ENCODE assay signal across 9 cellular contexts in the genomic region with DNA sequence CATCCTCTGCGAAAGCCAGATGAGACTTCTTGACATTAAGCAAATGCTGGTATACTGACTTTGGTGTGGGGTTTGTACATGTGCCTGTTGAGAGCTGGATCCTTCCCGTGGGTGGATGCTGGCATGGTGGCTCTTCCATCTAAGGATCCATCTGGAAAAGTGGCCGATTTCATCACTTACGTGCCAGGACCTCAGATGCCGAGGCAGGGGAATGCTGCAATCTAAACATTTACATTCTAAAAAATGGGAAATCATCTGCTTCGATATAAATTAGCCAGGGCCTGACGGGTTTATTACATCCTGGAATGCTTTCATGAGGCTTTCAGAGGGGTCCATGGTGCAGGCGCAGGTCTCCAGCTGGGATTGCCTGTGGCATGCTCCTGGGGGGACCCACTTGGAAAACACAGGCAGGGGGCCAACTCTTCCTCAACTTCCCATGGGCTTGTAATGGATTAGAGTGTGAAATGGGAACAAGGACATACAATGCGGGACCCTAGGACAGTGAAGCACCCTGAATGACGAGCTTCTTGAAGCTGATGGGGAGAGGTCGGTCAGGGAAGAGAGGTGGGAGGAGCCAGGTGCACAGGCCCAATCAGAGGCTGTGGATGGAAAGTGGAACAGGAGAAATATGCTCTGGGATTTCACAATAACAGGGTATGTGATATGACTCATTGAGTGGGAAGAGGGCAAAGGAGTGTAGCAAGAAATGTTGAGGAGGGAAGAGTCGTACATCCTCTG.
DNase-seq lines count a peak whose midpoint lies in the region; ATAC-seq and TF ChIP-seq lines count a peak whose summit lies in the region.
"Had no signal": no experiment of that assay in that cellular context is flagged by ENCODE, and none has a peak within 500 bp of the region (broad histone marks: within the 10 kb centered on the region; RNA-seq: fewer than 3 reads in every experiment).

No MANE protein-coding gene starts in this region.

- peaks cover 7 to 18% of the 10 kb centered on the region in 2 experiments; a peak in 2 of 4 replicates for H3K4me1 ChIP-seq in SK-N-SH (ENCODE audit: control insufficient read depth in 1 of 2, insufficient read depth in 2 of 2, low read depth in 1 of 2, low read length in 1 of 2)
- H3K4me1 ChIP-seq in uterus, result no peaks in the 10 kb centered on the region

- no peak for DNase-seq in SK-N-SH
- peak; percentile 62 for DNase-seq in T1000 (lab: John Stamatoyannopoulos, UW)
- peak; percentile 21 for DNase-seq in inferior parietal cortex (ENCODE audit: extremely low spot score)
- peak; percentile 54 to 59 for DNase-seq in uterus
- DNase-seq in left ventricle myocardium superior, result no peak
- no peak for DNase-seq in stimulated activated CD4-positive, alpha-beta T cell treated with anti-CD3 and anti-CD28 coated beads, Interleukin-15, amount 100 ng/mL, for 24 hours
- DNase-seq: WERI-Rb-1 had no signal

- TF ChIP-seq EP300 in SK-N-SH (IDR thresholded peaks at IDR 0.05; ENCODE audit: borderline replicate concordance in 1 of 2, low read depth in 1 of 2, low read length in 1 of 2), result no peak

- no peaks in the 10 kb centered on the region for H3K9me3 ChIP-seq in SK-N-SH
- H3K9me3 ChIP-seq in uterus, result no peaks in the 10 kb centered on the region

- H3K4me3 ChIP-seq in SK-N-SH (ENCODE audit: low read depth in 2 of 2, low read length in 1 of 2), result no peak overlapping the region
- H3K4me3 ChIP-seq in uterus, result no peak overlapping the region

- H2AFZ ChIP-seq in SK-N-SH (ENCODE audit: low read depth), result no peak overlapping the region

- intact Hi-C loops in uterus (cut with DNase I; ENCODE audit: low total_unique reads) (no loop called here), left ventricle myocardium superior (cut with micrococcal nuclease) (no loop called here)

- H3K36me3 ChIP-seq in SK-N-SH (replicated peaks in 1 of 2; ENCODE audit: control insufficient read depth in 1 of 2, insufficient read depth in 2 of 2, low read length in 1 of 2) (no peaks in the 10 kb centered on the region), uterus (no peaks in the 10 kb centered on the region)
- H3K36me3 ChIP-seq: WERI-Rb-1 had no signal

- TF ChIP-seq RAD21 in SK-N-SH (IDR thresholded peaks at IDR 0.05; ENCODE audit: low read length), result no peak

- H3K27me3 ChIP-seq in SK-N-SH (ENCODE audit: insufficient read depth), result no peaks in the 10 kb centered on the region
- no peaks in the 10 kb centered on the region for H3K27me3 ChIP-seq in uterus

- H3K9me2 ChIP-seq in SK-N-SH, result no peaks in the 10 kb centered on the region

- TF ChIP-seq CTCF in SK-N-SH (IDR thresholded peaks at IDR 0.05) (no peak), uterus (IDR thresholded peaks at IDR 0.05) (no peak)

- CTCF ChIA-PET in SK-N-SH (lab: Yijun Ruan, JAX), result interaction anchor here (1.2 kb wide), 1 partner anchor 10 kb away, joined by 3 read pairs; no protein-coding TSS in a partner anchor

- no peaks in the 10 kb centered on the region for H3F3A ChIP-seq in SK-N-SH (replicated peaks; ENCODE audit: insufficient read depth)

- no peak for TF ChIP-seq POLR2A in uterus (IDR thresholded peaks at IDR 0.05)

- H4K20me1 ChIP-seq in SK-N-SH (ENCODE audit: insufficient read depth), result no peaks in the 10 kb centered on the region

- H3K27ac ChIP-seq in SK-N-SH (ENCODE audit: low read depth in 2 of 2, low read length in 1 of 2), result no peak overlapping the region
- H3K27ac ChIP-seq in uterus, result peak overlapping the region in 1 of 2 donors; percentile 7
- H3K27ac ChIP-seq: WERI-Rb-1 had no signal

- 68% methylated on average over 12 of the region's 12 CpGs for WGBS in SK-N-SH (ENCODE audit: low lambda C conversion rate)

- H3K79me2 ChIP-seq in SK-N-SH (ENCODE audit: insufficient read depth), result no peaks in the 10 kb centered on the region

- H3K9ac ChIP-seq in SK-N-SH, result no peak overlapping the region

- ATAC-seq in SK-N-SH treated with all-trans-retinoic acid at 6 μM for 48 hours (peak; percentile 45; the same call in 1 of the 3 replicates), GM19023 (IDR thresholded peaks at IDR 0.05; ENCODE audit: unreplicated experiment) (no peak), left ventricle myocardium superior (no peak)

- POLR2A ChIA-PET in SK-N-SH (lab: Yijun Ruan, JAX), result no interaction called here

- H3K4me2 ChIP-seq in SK-N-SH, result no peak overlapping the region

TF ChIP-seq in SK-N-SH treated with all-trans-retinoic acid at 6 μM for 48 hours, 23 proteins besides CTCF, POLR2A, EP300 and RAD21:
- TF ChIP-seq, protein P1, sequence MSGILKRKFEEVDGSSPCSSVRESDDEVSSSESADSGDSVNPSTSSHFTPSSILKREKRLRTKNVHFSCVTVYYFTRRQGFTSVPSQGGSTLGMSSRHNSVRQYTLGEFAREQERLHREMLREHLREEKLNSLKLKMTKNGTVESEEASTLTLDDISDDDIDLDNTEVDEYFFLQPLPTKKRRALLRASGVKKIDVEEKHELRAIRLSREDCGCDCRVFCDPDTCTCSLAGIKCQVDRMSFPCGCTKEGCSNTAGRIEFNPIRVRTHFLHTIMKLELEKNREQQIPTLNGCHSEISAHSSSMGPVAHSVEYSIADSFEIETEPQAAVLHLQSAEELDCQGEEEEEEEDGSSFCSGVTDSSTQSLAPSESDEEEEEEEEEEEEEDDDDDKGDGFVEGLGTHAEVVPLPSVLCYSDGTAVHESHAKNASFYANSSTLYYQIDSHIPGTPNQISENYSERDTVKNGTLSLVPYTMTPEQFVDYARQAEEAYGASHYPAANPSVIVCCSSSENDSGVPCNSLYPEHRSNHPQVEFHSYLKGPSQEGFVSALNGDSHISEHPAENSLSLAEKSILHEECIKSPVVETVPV (CRISPR knock-in tag; IDR thresholded peaks at IDR 0.05), result no peak
TF ChIP-seq in SK-N-SH treated with all-trans-retinoic acid at 6 μM for 48 hours: peak in this region for 0.

TF ChIP-seq in SK-N-SH, 30 proteins besides CTCF, POLR2A, EP300 and RAD21:
- TF ChIP-seq RFX5 (IDR thresholded peaks at IDR 0.05; ENCODE audit: low read length) (no peak), TCF12 (IDR thresholded peaks at IDR 0.05) (no peak), NFIC (IDR thresholded peaks at IDR 0.05; ENCODE audit: borderline replicate concordance) (no peak), ELF1 (IDR thresholded peaks at IDR 0.05) (no peak), FOSL2 (IDR thresholded peaks at IDR 0.05; ENCODE audit: borderline replicate concordance, low read depth) (no peak; the same call in 1 of the 2 replicates), NRF1 (IDR thresholded peaks at IDR 0.05; ENCODE audit: low read depth, low read length) (no peak), TAF1 (IDR thresholded peaks at IDR 0.05; ENCODE audit: borderline replicate concordance, low read depth, low read length) (no peak)
- TF ChIP-seq, protein P2, sequence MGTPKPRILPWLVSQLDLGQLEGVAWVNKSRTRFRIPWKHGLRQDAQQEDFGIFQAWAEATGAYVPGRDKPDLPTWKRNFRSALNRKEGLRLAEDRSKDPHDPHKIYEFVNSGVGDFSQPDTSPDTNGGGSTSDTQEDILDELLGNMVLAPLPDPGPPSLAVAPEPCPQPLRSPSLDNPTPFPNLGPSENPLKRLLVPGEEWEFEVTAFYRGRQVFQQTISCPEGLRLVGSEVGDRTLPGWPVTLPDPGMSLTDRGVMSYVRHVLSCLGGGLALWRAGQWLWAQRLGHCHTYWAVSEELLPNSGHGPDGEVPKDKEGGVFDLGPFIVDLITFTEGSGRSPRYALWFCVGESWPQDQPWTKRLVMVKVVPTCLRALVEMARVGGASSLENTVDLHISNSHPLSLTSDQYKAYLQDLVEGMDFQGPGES (IDR thresholded peaks at IDR 0.05; ENCODE audit: low read depth, low read length), result no peak
- TF ChIP-seq, protein P3, sequence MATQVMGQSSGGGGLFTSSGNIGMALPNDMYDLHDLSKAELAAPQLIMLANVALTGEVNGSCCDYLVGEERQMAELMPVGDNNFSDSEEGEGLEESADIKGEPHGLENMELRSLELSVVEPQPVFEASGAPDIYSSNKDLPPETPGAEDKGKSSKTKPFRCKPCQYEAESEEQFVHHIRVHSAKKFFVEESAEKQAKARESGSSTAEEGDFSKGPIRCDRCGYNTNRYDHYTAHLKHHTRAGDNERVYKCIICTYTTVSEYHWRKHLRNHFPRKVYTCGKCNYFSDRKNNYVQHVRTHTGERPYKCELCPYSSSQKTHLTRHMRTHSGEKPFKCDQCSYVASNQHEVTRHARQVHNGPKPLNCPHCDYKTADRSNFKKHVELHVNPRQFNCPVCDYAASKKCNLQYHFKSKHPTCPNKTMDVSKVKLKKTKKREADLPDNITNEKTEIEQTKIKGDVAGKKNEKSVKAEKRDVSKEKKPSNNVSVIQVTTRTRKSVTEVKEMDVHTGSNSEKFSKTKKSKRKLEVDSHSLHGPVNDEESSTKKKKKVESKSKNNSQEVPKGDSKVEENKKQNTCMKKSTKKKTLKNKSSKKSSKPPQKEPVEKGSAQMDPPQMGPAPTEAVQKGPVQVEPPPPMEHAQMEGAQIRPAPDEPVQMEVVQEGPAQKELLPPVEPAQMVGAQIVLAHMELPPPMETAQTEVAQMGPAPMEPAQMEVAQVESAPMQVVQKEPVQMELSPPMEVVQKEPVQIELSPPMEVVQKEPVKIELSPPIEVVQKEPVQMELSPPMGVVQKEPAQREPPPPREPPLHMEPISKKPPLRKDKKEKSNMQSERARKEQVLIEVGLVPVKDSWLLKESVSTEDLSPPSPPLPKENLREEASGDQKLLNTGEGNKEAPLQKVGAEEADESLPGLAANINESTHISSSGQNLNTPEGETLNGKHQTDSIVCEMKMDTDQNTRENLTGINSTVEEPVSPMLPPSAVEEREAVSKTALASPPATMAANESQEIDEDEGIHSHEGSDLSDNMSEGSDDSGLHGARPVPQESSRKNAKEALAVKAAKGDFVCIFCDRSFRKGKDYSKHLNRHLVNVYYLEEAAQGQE (IDR thresholded peaks at IDR 0.05; ENCODE audit: low read depth, low read length), result no peak

Comparison
In these comparisons a context has a peak if more than half of its experiments do, and no peak if none do; other contexts are left out.
1. DNase-seq: peak in T1000 (single experiment), inferior parietal cortex (single experiment) and uterus (2 of 2); none in SK-N-SH (single experiment), left ventricle myocardium superior (single experiment) and stimulated activated CD4-positive, alpha-beta T cell treated with anti-CD3 and anti-CD28 coated beads, Interleukin-15, amount 100 ng/mL, for 24 hours (single experiment).